Comparison of ENCODE assay signal across 28 cellular contexts in genomic region chr14:30882431-30882830, GRCh38. TPM values are rescaled to one million over a fixed set of nuclear protein-coding genes. Genes with fewer than 3 reads are reported as not detected.
"Had no signal": no experiment of that assay in that cellular context is flagged by ENCODE, and none has a peak within 500 bp of the region (broad histone marks: within the 10 kb centered on the region; RNA-seq: fewer than 3 reads in every experiment).

No MANE protein-coding gene starts in this region.

- H3K27ac ChIP-seq: brain microvascular endothelial cell, VCaP had no signal

- H3K4me3 Mint-ChIP-seq: activated CD4-positive, alpha-beta memory T cell treated with anti-CD3 and anti-CD28 coated beads for 36 hours; activated CD4-positive, alpha-beta T cell treated with anti-CD3 and anti-CD28 coated beads, Interleukin-2, amount 10 ng/mL, durations not matched to agents 7 days and 5 days; activated naive CD4-positive, alpha-beta T cell treated with anti-CD3 and anti-CD28 coated beads for 36 hours; activated naive CD8-positive, alpha-beta T cell; activated T-helper 17 cell treated with anti-CD3 and anti-CD28 coated beads, Interleukin-2, amount 50 U/mL, for 72 hours; T-cell had no signal

- H3K27me3 ChIP-seq: brain microvascular endothelial cell had no signal

- DNase-seq: activated CD4-positive, alpha-beta memory T cell treated with anti-CD3 and anti-CD28 coated beads for 36 hours; activated CD4-positive, alpha-beta T cell treated with anti-CD3 and anti-CD28 coated beads, Interleukin-2, amount 10 ng/mL, durations not matched to agents 7 days and 5 days; activated CD4-positive, CD25-positive, alpha-beta regulatory T cell; activated CD8-positive, alpha-beta memory T cell treated with anti-CD3 and anti-CD28 coated beads for 24 hours; activated gamma-delta T cell; activated naive CD4-positive, alpha-beta T cell treated with anti-CD3 and anti-CD28 coated beads for 36 hours; activated T-cell treated with anti-CD3 and anti-CD28 coated beads for 4 hours; activated T-cell treated with anti-CD3 and anti-CD28 coated beads, Interleukin-2, amount 50 U/mL, for 48 hours; brain microvascular endothelial cell; caudate nucleus; Kasumi-1; NCI-H1105; NCI-H1436 treated with DMSO at 0.1 percent for 48 hours; NCI-H187 treated with DMSO at 0.1 percent for 48 hours; NCI-H2081 treated with DMSO at 0.1 percent for 48 hours; NCI-H446 treated with DMSO at 0.1 percent for 48 hours; NCI-H524 treated with DMSO at 0.1 percent for 48 hours; NCI-H774; T-cell; T-helper 2 cell; T1000 had no signal

- H3K27ac Mint-ChIP-seq: activated CD4-positive, alpha-beta memory T cell treated with anti-CD3 and anti-CD28 coated beads for 36 hours; activated CD4-positive, alpha-beta T cell treated with anti-CD3 and anti-CD28 coated beads, Interleukin-2, amount 10 ng/mL, durations not matched to agents 7 days and 5 days; activated naive CD8-positive, alpha-beta T cell; activated T-helper 17 cell treated with anti-CD3 and anti-CD28 coated beads, Interleukin-2, amount 50 U/mL, for 72 hours; T-cell had no signal

- H3K9me3 Mint-ChIP-seq: activated CD4-positive, alpha-beta memory T cell treated with anti-CD3 and anti-CD28 coated beads for 36 hours; activated CD4-positive, alpha-beta T cell treated with anti-CD3 and anti-CD28 coated beads, Interleukin-2, amount 10 ng/mL, durations not matched to agents 7 days and 5 days; activated naive CD4-positive, alpha-beta T cell treated with anti-CD3 and anti-CD28 coated beads for 36 hours; activated T-helper 17 cell treated with anti-CD3 and anti-CD28 coated beads, Interleukin-2, amount 50 U/mL, for 72 hours; T-cell had no signal

- H3K36me3 Mint-ChIP-seq: activated CD4-positive, alpha-beta memory T cell treated with anti-CD3 and anti-CD28 coated beads for 36 hours; activated naive CD8-positive, alpha-beta T cell; T-cell had no signal

- H3K4me3 ChIP-seq: K562, SK-N-MC had no signal

- H3K36me3 ChIP-seq: brain microvascular endothelial cell had no signal

- H3K4me1 Mint-ChIP-seq: activated T-helper 17 cell treated with anti-CD3 and anti-CD28 coated beads, Interleukin-2, amount 50 U/mL, for 72 hours; T-cell had no signal

- ATAC-seq: activated T-helper 17 cell treated with anti-CD3 and anti-CD28 coated beads, Interleukin-2, amount 50 U/mL, for 72 hours; K562; Right ventricle myocardium inferior; T-cell had no signal

RNA-seq across cellular contexts. Expression of gene COCH, which starts 8.1 kb away (rescaled TPM):
- total RNA-seq: M059J had no signal
